9 cellular contexts compared by ENCODE assay signal in the genomic region with DNA sequence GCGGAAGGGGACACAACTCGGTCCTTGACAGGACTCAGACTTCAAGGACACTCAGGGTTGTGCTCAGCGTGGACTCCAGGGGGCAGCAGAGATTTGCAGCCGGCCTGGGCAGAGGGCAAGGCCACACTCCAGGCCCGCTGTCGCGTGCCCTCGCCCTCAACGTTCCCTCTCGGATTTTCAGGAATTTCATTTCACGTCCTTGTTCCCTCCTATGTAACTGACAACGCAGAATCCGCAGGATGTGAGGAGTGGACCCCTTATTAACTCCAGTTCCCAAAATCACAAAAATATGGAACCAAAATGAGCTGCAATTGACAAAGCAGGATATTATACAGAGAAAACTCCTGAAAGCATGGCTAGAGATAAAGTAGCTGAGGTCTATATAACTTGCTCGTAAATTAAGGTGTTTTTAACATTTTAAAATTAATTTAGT. TPM values are rescaled to one million over a fixed set of nuclear protein-coding genes. Genes with fewer than 3 reads are reported as not detected.
A peak's percentile ranks its signal among the peaks of the same experiment; 100 is the strongest.
DNase-seq lines count a peak whose midpoint lies in the region; ATAC-seq and TF ChIP-seq lines count a peak whose summit lies in the region.
"Had no signal": no experiment of that assay in that cellular context is flagged by ENCODE, and none has a peak within 500 bp of the region (broad histone marks: within the 10 kb centered on the region; RNA-seq: fewer than 3 reads in every experiment).

No MANE protein-coding gene starts in this region.

- in situ Hi-C loops in Panc1 (cut with HindIII; ENCODE audit: low pct_unique_long_range_greater_than_20kb, low sequenced_read_pairs), result no loop called here
- in situ Hi-C loops in transverse colon (cut with MboI; ENCODE audit: low pct_ligation_motif_present in 1 of 4, low pct_unique_long_range_greater_than_20kb in 1 of 4, low sequenced_read_pairs in 3 of 4), result loop anchor here in 2 of 4 donors (10.0 to 25.0 kb wide), 4 partner anchors 137 to 474 kb away; no protein-coding TSS in a partner anchor

- H3K9me3 ChIP-seq in Panc1 (ENCODE audit: control insufficient read depth, insufficient read depth, low read depth, low read length) (no peaks in the 10 kb centered on the region), transverse colon (no peaks in the 10 kb centered on the region)

- CTCF ChIA-PET in Panc1 (lab: Charles Lee), result interaction anchor here (0.7 to 1.4 kb wide), 4 partner anchors 10 to 324 kb away, joined by 3 to 5 read pairs (median 4); no protein-coding TSS in a partner anchor

- intact Hi-C loops in Panc1 (cut with micrococcal nuclease; ENCODE audit: unreplicated experiment), result loop anchor here (5.0 kb wide), 2 partner anchors 134 to 324 kb away; no protein-coding TSS in a partner anchor
- intact Hi-C loops in transverse colon (cut with DNase I; ENCODE audit: low total_unique reads), result loop anchor here (2.0 to 10.0 kb wide), 2 partner anchors 327 to 467 kb away; no protein-coding TSS in a partner anchor

- WGBS in transverse colon (ENCODE audit: low coverage in 1 of 2), 2 donors, result 9 to 38% methylated on average over 1 to 14 of the region's 14 CpGs

- peaks cover 6% of the 10 kb centered on the region for H3K4me1 Mint-ChIP-seq in activated T-cell treated with anti-CD3 and anti-CD28 coated beads, Interleukin-2, amount 50 U/mL, for 72 hours (ENCODE audit: low read depth)

- H3K27me3 Mint-ChIP-seq in activated T-cell treated with anti-CD3 and anti-CD28 coated beads, Interleukin-2, amount 50 U/mL, for 72 hours (ENCODE audit: low read depth), result peaks cover 10% of the 10 kb centered on the region

- H3K27ac ChIP-seq in Panc1 (ENCODE audit: low read length) (peak overlapping the region; percentile 74; the same call in 1 of the 2 replicates), transverse colon (no peak overlapping the region)

- POLR2A ChIA-PET in Panc1 (lab: Charles Lee), result no interaction called here

- ATAC-seq in HG03521 (IDR thresholded peaks at IDR 0.05; ENCODE audit: unreplicated experiment) (peak; percentile 94), Panc1 (peak; percentile 100), omental fat pad (ENCODE audit: low FRiP score) (peak; percentile 88)
- ATAC-seq in activated T-cell treated with anti-CD3 and anti-CD28 coated beads, Interleukin-2, amount 50 U/mL, for 72 hours (replicated peaks in 1 of 2), result peak; percentile 99 to 100

- H3K36me3 Mint-ChIP-seq in activated T-cell treated with anti-CD3 and anti-CD28 coated beads, Interleukin-2, amount 50 U/mL, for 72 hours (ENCODE audit: insufficient read depth in 2 of 2), result no peaks in the 10 kb centered on the region

- no peak overlapping the region for H3K27ac Mint-ChIP-seq in activated T-cell treated with anti-CD3 and anti-CD28 coated beads, Interleukin-2, amount 50 U/mL, for 72 hours
- H3K27ac Mint-ChIP-seq: dendritic cell treated with granulocyte-macrophage colony-stimulating factor and Interleukin-4, amounts not matched to agents 40 ng/mL and 50 ng/mL, for 4 days had no signal

- H3K9me3 Mint-ChIP-seq in activated T-cell treated with anti-CD3 and anti-CD28 coated beads, Interleukin-2, amount 50 U/mL, for 72 hours, result no peaks in the 10 kb centered on the region
- H3K9me3 Mint-ChIP-seq: dendritic cell treated with granulocyte-macrophage colony-stimulating factor and Interleukin-4, amounts not matched to agents 40 ng/mL and 50 ng/mL, for 4 days had no signal

- no peak overlapping the region for H3K4me3 Mint-ChIP-seq in activated T-cell treated with anti-CD3 and anti-CD28 coated beads, Interleukin-2, amount 50 U/mL, for 72 hours
- H3K4me3 Mint-ChIP-seq: dendritic cell treated with granulocyte-macrophage colony-stimulating factor and Interleukin-4, amounts not matched to agents 40 ng/mL and 50 ng/mL, for 4 days had no signal

- H3K27me3 ChIP-seq in Panc1 (ENCODE audit: control insufficient read depth, insufficient read depth, low read length), result no peaks in the 10 kb centered on the region
- peaks cover 5% of the 10 kb centered on the region for H3K27me3 ChIP-seq in transverse colon

- TF ChIP-seq CTCF in GM20000 (IDR thresholded peaks at IDR 0.05; ENCODE audit: extremely low read depth, missing control alignments), result peak; percentile 74
- TF ChIP-seq CTCF in Panc1 (IDR thresholded peaks at IDR 0.05), result peak; percentile 91
- peak; percentile 97 for TF ChIP-seq CTCF in fibroblast of the aortic adventitia (IDR thresholded peaks at IDR 0.05; ENCODE audit: insufficient read depth, low read length)
- peak in 1 of 3 donors; percentile 21 for TF ChIP-seq CTCF in omental fat pad (IDR thresholded peaks at IDR 0.05)
- peak; percentile 81 to 93 (median 86) for TF ChIP-seq CTCF in transverse colon (IDR thresholded peaks at IDR 0.05)

- BruUV-seq in Panc1 (replicated peaks; lab: Mats Ljungman, UMichigan), result no TSS peak

- H3K4me1 ChIP-seq in Panc1 (ENCODE audit: control insufficient read depth, insufficient read depth, low read length) (peaks cover 6% of the 10 kb centered on the region), transverse colon (peaks cover 0 to 3% (median 0%) of the 10 kb centered on the region in 4 donors)

- H3K36me3 ChIP-seq in Panc1 (ENCODE audit: control insufficient read depth, insufficient read depth, low read length), result no peaks in the 10 kb centered on the region
- no peaks in the 10 kb centered on the region for H3K36me3 ChIP-seq in transverse colon

- no peak for TF ChIP-seq EP300 in transverse colon (IDR thresholded peaks at IDR 0.05; ENCODE audit: low read depth)

- H3K4me3 ChIP-seq in Panc1 (ENCODE audit: low read depth in 2 of 2, low read length in 2 of 2), result no peak overlapping the region
- no peak overlapping the region for H3K4me3 ChIP-seq in fibroblast of the aortic adventitia (ENCODE audit: low read depth, low read length)
- H3K4me3 ChIP-seq in transverse colon, result no peak overlapping the region

- TF ChIP-seq POLR2A in transverse colon (IDR thresholded peaks at IDR 0.05), result no peak

- DNase-seq in DMS 273 treated with DMSO at 0.1 percent for 48 hours (lab: John Stamatoyannopoulos, UW), result peak; percentile 27
- DNase-seq in GM20000 (ENCODE audit: low spot score), result peak; percentile 75
- DNase-seq in Panc1 (ENCODE audit: low read depth, low spot score), result peak; percentile 51
- peak; percentile 74 to 79 for DNase-seq in activated T-cell treated with anti-CD3 and anti-CD28 coated beads, Interleukin-2, amount 50 U/mL, for 72 hours
- DNase-seq in fibroblast of the aortic adventitia (ENCODE audit: low read depth), result peak; percentile 73
- DNase-seq in omental fat pad (ENCODE audit: low spot score), result no peak
- peak; percentile 78 for DNase-seq in transverse colon

RNA-seq across cellular contexts. Expression of a gene that starts 21.0 kb away (rescaled TPM):
- total RNA-seq in Panc1 (2021; ENCODE audit: unreplicated experiment), result 77.0 TPM
- polyA plus RNA-seq in Panc1 (2012; ENCODE audit: insufficient read length), result 61.8 TPM
- 100 to 1,000 TPM; 112 to 126 TPM for total RNA-seq in activated T-cell treated with anti-CD3 and anti-CD28 coated beads, Interleukin-2, amount 50 U/mL, for 72 hours
- total RNA-seq in fibroblast of the aortic adventitia (ENCODE audit: low replicate concordance), result 91.2 and 111 TPM in 2 replicates
- total RNA-seq in omental fat pad, result 10 to 100 TPM; 43.3 to 79.0 (median 53.1) TPM
- total RNA-seq in transverse colon, result 10 to 100 TPM in 3 of 4 donors, 1 to 10 TPM in 1; 3.4 to 35.9 (median 24.9) TPM
